18 cellular contexts compared by ENCODE assay signal in the genomic region with DNA sequence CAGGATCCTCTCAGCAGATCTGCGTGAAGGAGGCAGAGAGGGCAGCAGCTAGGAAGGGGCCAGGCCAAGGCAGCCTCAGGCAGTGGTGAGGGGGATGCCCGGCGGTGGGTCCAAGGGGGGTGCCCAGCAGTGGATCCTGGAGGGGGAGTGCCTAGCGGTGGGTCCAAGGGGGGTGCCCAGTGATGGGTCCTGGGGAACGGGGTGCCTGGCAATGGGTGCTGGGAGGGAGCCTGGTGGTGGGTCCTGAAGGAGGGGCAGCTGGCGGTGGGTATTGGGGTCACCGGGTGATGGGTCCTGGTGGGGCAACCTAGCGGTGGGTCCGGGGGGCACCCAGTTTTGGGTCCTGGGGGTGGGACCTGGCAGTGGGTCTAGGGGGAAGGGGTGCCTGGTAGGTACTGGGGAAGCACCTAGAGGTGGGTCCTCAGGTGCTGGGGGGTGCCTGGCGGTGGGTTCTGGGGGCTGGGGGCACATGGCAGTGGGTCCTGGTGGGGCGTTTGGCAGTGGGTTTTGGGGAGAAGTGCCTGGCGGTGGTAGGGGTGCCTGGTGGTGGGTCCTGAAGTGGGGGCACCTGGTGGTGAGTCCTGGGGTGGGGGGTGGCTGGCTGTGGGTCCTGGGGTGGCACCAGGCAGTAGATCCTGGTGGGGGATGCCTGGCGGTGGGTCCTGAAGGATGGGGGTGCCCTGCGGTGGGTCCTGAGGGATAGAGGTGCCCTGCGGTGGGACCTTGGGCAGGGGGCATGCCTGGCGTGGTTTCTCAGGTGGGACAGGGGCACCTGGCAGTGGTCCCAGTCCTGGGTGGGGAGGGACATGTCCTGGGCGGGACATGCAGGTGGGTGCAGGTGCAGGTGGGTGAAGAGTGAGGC. TPM values are rescaled to one million over a fixed set of nuclear protein-coding genes. Genes with fewer than 3 reads are reported as not detected.
DNase-seq lines count a peak whose midpoint lies in the region; TF ChIP-seq lines count a peak whose summit lies in the region.
"Had no signal": no experiment of that assay in that cellular context is flagged by ENCODE, and none has a peak within 500 bp of the region (broad histone marks: within the 10 kb centered on the region; RNA-seq: fewer than 3 reads in every experiment).

No MANE protein-coding gene starts in this region.

- H3K4me1 ChIP-seq in OCI-LY7 (ENCODE audit: insufficient read depth, low read length, poor library complexity, severe bottlenecking) (peaks cover 80% of the 10 kb centered on the region), mesenchymal stem cell (ENCODE audit: control insufficient read depth, insufficient read depth, low read depth, low read length) (peaks cover 10% of the 10 kb centered on the region), skeletal muscle tissue (ENCODE audit: control insufficient read depth in 3 of 3, insufficient read depth in 3 of 3, low read length in 3 of 3) (peaks cover 55 to 74% (median 73%) of the 10 kb centered on the region in 3 donors), GM23248 (ENCODE audit: insufficient read depth) (no peaks in the 10 kb centered on the region)
- H3K4me1 ChIP-seq: A549, Caco-2 had no signal

- H4K91ac ChIP-seq in mesenchymal stem cell (ENCODE audit: low read length) = no peak overlapping the region

- H3K27me3 ChIP-seq in mesenchymal stem cell (ENCODE audit: control insufficient read depth in 1 of 2, insufficient read depth in 1 of 2, low read length in 2 of 2) (peaks cover 0 to 33% of the 10 kb centered on the region in 2 experiments), skeletal muscle tissue (ENCODE audit: control insufficient read depth in 3 of 3, insufficient read depth in 3 of 3, low read length in 3 of 3) (peaks cover 0 to 8% (median 0%) of the 10 kb centered on the region in 3 donors), GM23248 (replicated peaks; ENCODE audit: insufficient read depth) (no peaks in the 10 kb centered on the region; the same call in 1 of the 2 replicates)

- BruUV-seq in OCI-LY7 (replicated peaks; lab: Mats Ljungman, UMichigan) = no TSS peak

- H3K9ac ChIP-seq in mesenchymal stem cell (ENCODE audit: low read length) (no peak overlapping the region), skeletal muscle tissue (ENCODE audit: low read depth in 1 of 3, low read length in 3 of 3) (peak overlapping the region; percentile 78 to 93 (median 81)), GM23248 (no peak overlapping the region)

- no peak overlapping the region for H3K27ac Mint-ChIP-seq in activated naive CD4-positive, alpha-beta T cell treated with anti-CD3 and anti-CD28 coated beads, Interleukin-2, amount 10 ng/mL, durations not matched to agents 7 days and 5 days

- no peak overlapping the region for H2BK12ac ChIP-seq in mesenchymal stem cell (ENCODE audit: low read length in 2 of 2)

- peak overlapping the region; percentile 38 for H2BK15ac ChIP-seq in mesenchymal stem cell (ENCODE audit: low read depth, poor library complexity, severe bottlenecking)

- no peak overlapping the region for H2AK5ac ChIP-seq in mesenchymal stem cell (ENCODE audit: low read length, severe bottlenecking)

- no peak overlapping the region for H3K4ac ChIP-seq in mesenchymal stem cell (ENCODE audit: low read depth in 1 of 2, low read length in 2 of 2)

- POLR2A ChIA-PET in OCI-LY7 (lab: Charles Lee) = interaction anchor here (3.4 kb wide), 1 partner anchor 8 kb away, joined by 28 read pairs; no protein-coding TSS in a partner anchor

- H3K9me3 ChIP-seq in OCI-LY7 (ENCODE audit: low read length) (no peaks in the 10 kb centered on the region), mesenchymal stem cell (ENCODE audit: control insufficient read depth, low read length) (no peaks in the 10 kb centered on the region), skeletal muscle tissue (ENCODE audit: control insufficient read depth in 3 of 3, low read length in 3 of 3) (no peaks in the 10 kb centered on the region), GM23248 (ENCODE audit: low read depth) (no peaks in the 10 kb centered on the region)
- H3K9me3 ChIP-seq: A549, Caco-2, HAP-1 had no signal

- H4K8ac ChIP-seq in mesenchymal stem cell (ENCODE audit: low read length) = no peak overlapping the region

- peaks cover 7% of the 10 kb centered on the region for H3K79me1 ChIP-seq in mesenchymal stem cell (replicated peaks; ENCODE audit: low read length, poor library complexity, severe bottlenecking)

- H3K18ac ChIP-seq in mesenchymal stem cell (ENCODE audit: low read depth in 1 of 2, low read length in 2 of 2) = no peak overlapping the region

- H3K4me3 ChIP-seq in OCI-LY7 (ENCODE audit: low read depth, low read length, poor library complexity, severe bottlenecking) (no peak overlapping the region), mesenchymal stem cell (ENCODE audit: insufficient read depth in 1 of 2, low read depth in 1 of 2, low read length in 2 of 2) (no peak overlapping the region), skeletal muscle tissue (ENCODE audit: low read length in 3 of 3) (peak overlapping the region; percentile 78 to 90 (median 88)), GM23248 (no peak overlapping the region)
- H3K4me3 ChIP-seq: A549, HAP-1 had no signal

- H2AFZ ChIP-seq in OCI-LY7 (ENCODE audit: low read length) = no peak overlapping the region
- no peak overlapping the region for H2AFZ ChIP-seq in mesenchymal stem cell (ENCODE audit: low read depth, low read length)
- H2AFZ ChIP-seq in GM23248 = no peak overlapping the region

- no peak overlapping the region for H2BK120ac ChIP-seq in mesenchymal stem cell (ENCODE audit: low read depth, low read length)

- no peaks in the 10 kb centered on the region for H3F3A ChIP-seq in GM23248 (ENCODE audit: insufficient read depth)

- H3K4me3 Mint-ChIP-seq in activated naive CD4-positive, alpha-beta T cell treated with anti-CD3 and anti-CD28 coated beads, Interleukin-2, amount 10 ng/mL, durations not matched to agents 7 days and 5 days = no peak overlapping the region

- CTCF ChIA-PET in activated naive CD4-positive, alpha-beta T cell treated with anti-CD3 and anti-CD28 coated beads, Interleukin-2, amount 10 ng/mL, durations not matched to agents 7 days and 5 days (lab: Charles Lee) = no interaction called here
- CTCF ChIA-PET in OCI-LY7 (lab: Charles Lee; ENCODE audit: unreplicated experiment) = no interaction called here

- no peak overlapping the region for H2BK5ac ChIP-seq in mesenchymal stem cell (ENCODE audit: low read depth, low read length, poor library complexity, severe bottlenecking)

- no peaks in the 10 kb centered on the region for H3K9me3 Mint-ChIP-seq in activated naive CD4-positive, alpha-beta T cell treated with anti-CD3 and anti-CD28 coated beads, Interleukin-2, amount 10 ng/mL, durations not matched to agents 7 days and 5 days

- peaks cover 9% of the 10 kb centered on the region for H3K4me1 Mint-ChIP-seq in activated naive CD4-positive, alpha-beta T cell treated with anti-CD3 and anti-CD28 coated beads, Interleukin-2, amount 10 ng/mL, durations not matched to agents 7 days and 5 days

- intact Hi-C loops in OCI-LY7 (cut with micrococcal nuclease; ENCODE audit: unreplicated experiment) = no loop called here

- no peak for TF ChIP-seq CTCF in OCI-LY7 (conservative IDR thresholded peaks at IDR 0.05; ENCODE audit: low read length)

- H3K23ac ChIP-seq in mesenchymal stem cell (ENCODE audit: low read length in 2 of 2) = no peak overlapping the region

- H4K20me1 ChIP-seq in OCI-LY7 (ENCODE audit: insufficient read depth, low read length) (no peaks in the 10 kb centered on the region), GM23248 (ENCODE audit: insufficient read depth) (no peaks in the 10 kb centered on the region)

- in situ Hi-C loops in GM23248 (cut with MboI) = no loop called here

- no peaks in the 10 kb centered on the region for H3K36me3 Mint-ChIP-seq in activated naive CD4-positive, alpha-beta T cell treated with anti-CD3 and anti-CD28 coated beads, Interleukin-2, amount 10 ng/mL, durations not matched to agents 7 days and 5 days

- H3K4me2 ChIP-seq in OCI-LY7 (ENCODE audit: low read length) (peak overlapping the region; percentile 73), mesenchymal stem cell (ENCODE audit: low read length, poor library complexity, severe bottlenecking) (no peak overlapping the region), GM23248 (ENCODE audit: unreplicated experiment) (no peak overlapping the region)
- H3K4me2 ChIP-seq: A549 had no signal

- peak; percentile 19 for DNase-seq in activated naive CD4-positive, alpha-beta T cell treated with anti-CD3 and anti-CD28 coated beads, Interleukin-2, amount 10 ng/mL, durations not matched to agents 7 days and 5 days
- DNase-seq in activated naive CD4-positive, alpha-beta T cell treated with anti-CD3 and anti-CD28 coated beads, Interleukin-2, amount 50 U/mL, for 16 hours = no peak
- DNase-seq in OCI-LY7 (ENCODE audit: low spot score) = no peak
- DNase-seq in mesenchymal stem cell = no peak
- no peak for DNase-seq in NCI-H2107 (lab: John Stamatoyannopoulos, UW)
- no peak for DNase-seq in GM23248
- no peak for DNase-seq in Kasumi-1 (lab: John Stamatoyannopoulos, UW)
- DNase-seq: Caco-2, IMR-90, MV-4-11, NCI-H1436, NCI-H2029 treated with DMSO at 0.1 percent for 48 hours, NCI-H524 had no signal

- H3K79me2 ChIP-seq in OCI-LY7 (ENCODE audit: insufficient read depth, low read depth, low read length) = no peaks in the 10 kb centered on the region; the same call in 1 of the 2 replicates
- no peaks in the 10 kb centered on the region for H3K79me2 ChIP-seq in GM23248 (ENCODE audit: insufficient read depth)

- H3K36me3 ChIP-seq in OCI-LY7 (ENCODE audit: insufficient read depth, low read length) (peaks cover 1% of the 10 kb centered on the region; the same call in 1 of the 2 replicates), mesenchymal stem cell (ENCODE audit: control insufficient read depth in 1 of 2, insufficient read depth in 2 of 2, low read depth in 1 of 2, low read length in 2 of 2) (peaks cover 0 to 20% of the 10 kb centered on the region in 2 experiments), skeletal muscle tissue (ENCODE audit: control insufficient read depth in 3 of 3, insufficient read depth in 3 of 3, low read length in 3 of 3) (peaks cover 9 to 24% (median 17%) of the 10 kb centered on the region in 3 donors), GM23248 (ENCODE audit: low read depth) (no peaks in the 10 kb centered on the region)
- H3K36me3 ChIP-seq: HAP-1 had no signal

- no peaks in the 10 kb centered on the region for H3K9me2 ChIP-seq in OCI-LY7 (ENCODE audit: insufficient read depth, low read length)
- no peaks in the 10 kb centered on the region for H3K9me2 ChIP-seq in GM23248 (ENCODE audit: insufficient read depth)

- WGBS in mesenchymal stem cell = 91% methylated on average over 17 of the region's 17 CpGs
- WGBS in GM23248 (ENCODE audit: low coverage in 1 of 2, low lambda C conversion rate in 2 of 2, missing lambda C conversion rate in 2 of 2), 2 experiments = 85 to 93% methylated on average over 3 to 17 of the region's 17 CpGs

- peaks cover 31% of the 10 kb centered on the region for H3K27me3 Mint-ChIP-seq in activated naive CD4-positive, alpha-beta T cell treated with anti-CD3 and anti-CD28 coated beads, Interleukin-2, amount 10 ng/mL, durations not matched to agents 7 days and 5 days

- peak overlapping the region; percentile 5 for H3K27ac ChIP-seq in OCI-LY7 (ENCODE audit: low read depth, low read length, poor library complexity, severe bottlenecking)
- no peak overlapping the region for H3K27ac ChIP-seq in mesenchymal stem cell (ENCODE audit: low read length, poor library complexity, severe bottlenecking)
- H3K27ac ChIP-seq in skeletal muscle tissue (ENCODE audit: low read depth, low read length) = peak overlapping the region; percentile 98
- H3K27ac ChIP-seq in GM23248 = no peak overlapping the region
- H3K27ac ChIP-seq: A549 had no signal

- H3K14ac ChIP-seq in mesenchymal stem cell (ENCODE audit: low read length in 2 of 2) = no peak overlapping the region

RNA-seq across cellular contexts. Expression of a gene that starts 1.9 kb away (rescaled TPM):
- total RNA-seq in OCI-LY7 (2014; rRNA removed; shearing (Covaris generic)) = 4.5 and 9.2 TPM in 2 replicates
- total RNA-seq in OCI-LY7 (2022) (4.4 and 4.9 TPM in 2 replicates), skeletal muscle tissue (19.3 TPM)
- not detected for polyA plus RNA-seq in mesenchymal stem cell (2013, experiment 1 of 2)
- not detected for polyA plus RNA-seq in mesenchymal stem cell (2013, experiment 2 of 2)
- not detected in 2 replicates for total RNA-seq in GM23248 (2014; rRNA removed; shearing (Covaris generic))
- not detected in 2 replicates for polyA plus RNA-seq in GM23248 (2016; fragmentation: Nextera tagmentation; extraction: Ambion mirVana)
- total RNA-seq: Caco-2, HT-29, IMR-90, RPMI7951 had no signal
- polyA plus RNA-seq: A549, IMR-90 had no signal

RNA-seq across cellular contexts. Expression of a gene that starts 24.8 kb away (rescaled TPM):
- 6.0 and 10.8 TPM in 2 replicates for total RNA-seq in OCI-LY7 (2014; rRNA removed; shearing (Covaris generic))
- total RNA-seq in OCI-LY7 (2022) (12.4 and 13.7 TPM in 2 replicates), skeletal muscle tissue (6.3 TPM)
- 3.9 TPM for polyA plus RNA-seq in mesenchymal stem cell (2013, experiment 1 of 2)
- 3.8 TPM for polyA plus RNA-seq in mesenchymal stem cell (2013, experiment 2 of 2)
- 6.3 and 7.5 TPM in 2 replicates for total RNA-seq in GM23248 (2014; rRNA removed; shearing (Covaris generic))
- polyA plus RNA-seq in GM23248 (2016; fragmentation: Nextera tagmentation; extraction: Ambion mirVana) = 10.4 and 11.3 TPM in 2 replicates

RNA-seq across cellular contexts. Expression of a gene that starts 24.9 kb away (rescaled TPM):
- total RNA-seq in OCI-LY7 (2014; rRNA removed; shearing (Covaris generic)) = 147 and 151 TPM in 2 replicates
- total RNA-seq in OCI-LY7 (2022) = 167 and 175 TPM in 2 replicates
- 101 TPM for polyA plus RNA-seq in mesenchymal stem cell (2013, experiment 1 of 2)
- 110 TPM for polyA plus RNA-seq in mesenchymal stem cell (2013, experiment 2 of 2)
- 98.6 TPM for total RNA-seq in skeletal muscle tissue
- 64.1 and 71.5 TPM in 2 replicates for total RNA-seq in GM23248 (2014; rRNA removed; shearing (Covaris generic))
- 95.9 and 99.2 TPM in 2 replicates for polyA plus RNA-seq in GM23248 (2016; fragmentation: Nextera tagmentation; extraction: Ambion mirVana)

Comparison
In these comparisons a context has a peak if more than half of its experiments do, and no peak if none do; other contexts are left out.
1. H3K27ac ChIP-seq: peak in OCI-LY7 (single experiment) and skeletal muscle tissue (single experiment); none in mesenchymal stem cell (single experiment) and GM23248 (single experiment).
2. H3K4me3 ChIP-seq: peak in skeletal muscle tissue (3 of 3); none in OCI-LY7 (single experiment), mesenchymal stem cell (0 of 2) and GM23248 (single experiment).
3. H3K9ac ChIP-seq: peak in skeletal muscle tissue (3 of 3); none in mesenchymal stem cell (single experiment) and GM23248 (single experiment).